1 cellular context compared by ENCODE assay signal in the genomic region with DNA sequence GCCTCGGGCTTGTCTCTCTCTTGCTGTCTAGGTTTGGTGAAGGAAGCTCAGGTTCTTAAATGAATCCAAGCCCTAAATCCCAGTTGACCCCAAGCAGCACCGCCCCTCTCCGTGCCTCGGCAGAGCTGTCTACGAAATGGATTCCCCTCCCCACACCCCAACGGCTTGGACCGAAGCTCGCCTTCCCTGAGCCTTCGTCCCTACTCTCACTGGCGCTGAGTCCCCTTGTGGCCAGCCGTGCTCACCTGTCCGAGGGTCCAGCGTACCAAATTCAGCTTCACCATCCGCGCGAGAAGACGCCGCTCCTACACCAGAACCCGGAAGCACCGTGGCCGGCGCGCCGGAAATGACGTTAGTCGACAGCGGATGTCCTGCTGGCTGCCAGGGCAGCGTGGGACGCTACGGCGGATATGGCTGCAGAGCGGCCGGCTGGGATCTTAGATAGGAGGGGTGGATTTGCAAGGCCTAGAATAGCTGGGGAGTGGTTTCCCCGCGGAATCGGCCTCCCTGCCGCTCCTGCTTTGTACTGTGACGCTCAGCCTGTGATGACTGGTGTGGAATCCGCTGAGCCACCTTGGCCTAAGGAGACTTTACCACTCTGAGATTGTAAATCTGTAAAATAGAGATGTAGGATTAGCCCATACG.
TF ChIP-seq lines count a peak whose summit lies in the region.

A gene (minus strand): TSS at position 325 of the 645 bp plus-strand sequence. CDS start 2,201 bp downstream, outside the sequence.

TF ChIP-seq in K562, 482 proteins besides CTCF, POLR2A, EP300 and RAD21 (continued from another document and continues in another):
- TF ChIP-seq ZNF140 (CRISPR knock-in tag; IDR thresholded peaks at IDR 0.05): no peak
- TF ChIP-seq ZBTB1 (CRISPR knock-in tag; IDR thresholded peaks at IDR 0.05; ENCODE audit: borderline replicate concordance, low read depth): no peak
- TF ChIP-seq GATA2 (CRISPR knock-in tag; IDR thresholded peaks at IDR 0.05): peak; percentile 66
- no peak for TF ChIP-seq POLR2H (tag; IDR thresholded peaks at IDR 0.05; ENCODE audit: low read depth)
- TF ChIP-seq NFRKB (IDR thresholded peaks at IDR 0.05; ENCODE audit: low read depth): 0 out of 2 replicates have a peak, but pooled peaks have one; percentile 41
- no peak for TF ChIP-seq NFIX (CRISPR knock-in tag; IDR thresholded peaks at IDR 0.05; ENCODE audit: low read depth)
- TF ChIP-seq NFATC3 (IDR thresholded peaks at IDR 0.05): no peak
- peak; percentile 77 to 78 for TF ChIP-seq FOXK2 (conservative IDR thresholded peaks at IDR 0.05 in 1 of 2, IDR thresholded peaks at IDR 0.05 in 1 of 2; ENCODE audit: low read depth in 2 of 2)
- no peak for TF ChIP-seq ZNF707 (CRISPR knock-in tag; conservative IDR thresholded peaks at IDR 0.05)
- 0 out of 2 replicates have a peak, but pooled peaks have one; percentile 19 for TF ChIP-seq EGR1 (conservative IDR thresholded peaks at IDR 0.05)
- TF ChIP-seq ZNF551 (CRISPR knock-in tag; IDR thresholded peaks at IDR 0.05): no peak
- TF ChIP-seq ZNF354B (CRISPR knock-in tag; IDR thresholded peaks at IDR 0.05): no peak
- TF ChIP-seq SMAD3 (CRISPR knock-in tag; conservative IDR thresholded peaks at IDR 0.05): no peak
- peak; percentile 64 for TF ChIP-seq MBD2 (IDR thresholded peaks at IDR 0.05; ENCODE audit: borderline replicate concordance, low read depth)
- no peak for TF ChIP-seq ZNF695 (CRISPR knock-in tag; IDR thresholded peaks at IDR 0.05)
- peak in 1 of 2 experiments; percentile 63; a peak in 1 of 4 replicates for TF ChIP-seq TBL1XR1 (IDR thresholded peaks at IDR 0.05; ENCODE audit: low read length in 2 of 2)
- peak; percentile 73 for TF ChIP-seq ZFX (CRISPR knock-in tag; IDR thresholded peaks at IDR 0.05)
- peak; percentile 58 for TF ChIP-seq CBFA2T3 (IDR thresholded peaks at IDR 0.05)
- peak; percentile 53 for TF ChIP-seq JUND (IDR thresholded peaks at IDR 0.05; ENCODE audit: borderline replicate concordance, low read depth, low read length)
- TF ChIP-seq JUND (tag; IDR thresholded peaks at IDR 0.05; ENCODE audit: borderline replicate concordance, low read depth, low read length): no peak; the same call in 2 of the 3 replicates
- TF ChIP-seq, protein P1, sequence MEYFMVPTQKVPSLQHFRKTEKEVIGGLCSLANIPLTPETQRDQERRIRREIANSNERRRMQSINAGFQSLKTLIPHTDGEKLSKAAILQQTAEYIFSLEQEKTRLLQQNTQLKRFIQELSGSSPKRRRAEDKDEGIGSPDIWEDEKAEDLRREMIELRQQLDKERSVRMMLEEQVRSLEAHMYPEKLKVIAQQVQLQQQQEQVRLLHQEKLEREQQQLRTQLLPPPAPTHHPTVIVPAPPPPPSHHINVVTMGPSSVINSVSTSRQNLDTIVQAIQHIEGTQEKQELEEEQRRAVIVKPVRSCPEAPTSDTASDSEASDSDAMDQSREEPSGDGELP (CRISPR knock-in tag; IDR thresholded peaks at IDR 0.05; ENCODE audit: borderline replicate concordance): peak; percentile 93
- 0 out of 2 replicates have a peak, but pooled peaks have one; percentile 11 for TF ChIP-seq FOXM1 (IDR thresholded peaks at IDR 0.05; ENCODE audit: low read depth)
- TF ChIP-seq FOXM1 (CRISPR knock-in tag; IDR thresholded peaks at IDR 0.05; ENCODE audit: low read depth): no peak
- no peak for TF ChIP-seq ZNF79 (CRISPR knock-in tag; IDR thresholded peaks at IDR 0.05; ENCODE audit: low read depth)
- TF ChIP-seq SRSF1 (IDR thresholded peaks at IDR 0.05; ENCODE audit: low read depth, low read length): no peak
- TF ChIP-seq, protein P2, sequence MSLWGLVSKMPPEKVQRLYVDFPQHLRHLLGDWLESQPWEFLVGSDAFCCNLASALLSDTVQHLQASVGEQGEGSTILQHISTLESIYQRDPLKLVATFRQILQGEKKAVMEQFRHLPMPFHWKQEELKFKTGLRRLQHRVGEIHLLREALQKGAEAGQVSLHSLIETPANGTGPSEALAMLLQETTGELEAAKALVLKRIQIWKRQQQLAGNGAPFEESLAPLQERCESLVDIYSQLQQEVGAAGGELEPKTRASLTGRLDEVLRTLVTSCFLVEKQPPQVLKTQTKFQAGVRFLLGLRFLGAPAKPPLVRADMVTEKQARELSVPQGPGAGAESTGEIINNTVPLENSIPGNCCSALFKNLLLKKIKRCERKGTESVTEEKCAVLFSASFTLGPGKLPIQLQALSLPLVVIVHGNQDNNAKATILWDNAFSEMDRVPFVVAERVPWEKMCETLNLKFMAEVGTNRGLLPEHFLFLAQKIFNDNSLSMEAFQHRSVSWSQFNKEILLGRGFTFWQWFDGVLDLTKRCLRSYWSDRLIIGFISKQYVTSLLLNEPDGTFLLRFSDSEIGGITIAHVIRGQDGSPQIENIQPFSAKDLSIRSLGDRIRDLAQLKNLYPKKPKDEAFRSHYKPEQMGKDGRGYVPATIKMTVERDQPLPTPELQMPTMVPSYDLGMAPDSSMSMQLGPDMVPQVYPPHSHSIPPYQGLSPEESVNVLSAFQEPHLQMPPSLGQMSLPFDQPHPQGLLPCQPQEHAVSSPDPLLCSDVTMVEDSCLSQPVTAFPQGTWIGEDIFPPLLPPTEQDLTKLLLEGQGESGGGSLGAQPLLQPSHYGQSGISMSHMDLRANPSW (CRISPR knock-in tag; IDR thresholded peaks at IDR 0.05): no peak
- TF ChIP-seq, protein P3, sequence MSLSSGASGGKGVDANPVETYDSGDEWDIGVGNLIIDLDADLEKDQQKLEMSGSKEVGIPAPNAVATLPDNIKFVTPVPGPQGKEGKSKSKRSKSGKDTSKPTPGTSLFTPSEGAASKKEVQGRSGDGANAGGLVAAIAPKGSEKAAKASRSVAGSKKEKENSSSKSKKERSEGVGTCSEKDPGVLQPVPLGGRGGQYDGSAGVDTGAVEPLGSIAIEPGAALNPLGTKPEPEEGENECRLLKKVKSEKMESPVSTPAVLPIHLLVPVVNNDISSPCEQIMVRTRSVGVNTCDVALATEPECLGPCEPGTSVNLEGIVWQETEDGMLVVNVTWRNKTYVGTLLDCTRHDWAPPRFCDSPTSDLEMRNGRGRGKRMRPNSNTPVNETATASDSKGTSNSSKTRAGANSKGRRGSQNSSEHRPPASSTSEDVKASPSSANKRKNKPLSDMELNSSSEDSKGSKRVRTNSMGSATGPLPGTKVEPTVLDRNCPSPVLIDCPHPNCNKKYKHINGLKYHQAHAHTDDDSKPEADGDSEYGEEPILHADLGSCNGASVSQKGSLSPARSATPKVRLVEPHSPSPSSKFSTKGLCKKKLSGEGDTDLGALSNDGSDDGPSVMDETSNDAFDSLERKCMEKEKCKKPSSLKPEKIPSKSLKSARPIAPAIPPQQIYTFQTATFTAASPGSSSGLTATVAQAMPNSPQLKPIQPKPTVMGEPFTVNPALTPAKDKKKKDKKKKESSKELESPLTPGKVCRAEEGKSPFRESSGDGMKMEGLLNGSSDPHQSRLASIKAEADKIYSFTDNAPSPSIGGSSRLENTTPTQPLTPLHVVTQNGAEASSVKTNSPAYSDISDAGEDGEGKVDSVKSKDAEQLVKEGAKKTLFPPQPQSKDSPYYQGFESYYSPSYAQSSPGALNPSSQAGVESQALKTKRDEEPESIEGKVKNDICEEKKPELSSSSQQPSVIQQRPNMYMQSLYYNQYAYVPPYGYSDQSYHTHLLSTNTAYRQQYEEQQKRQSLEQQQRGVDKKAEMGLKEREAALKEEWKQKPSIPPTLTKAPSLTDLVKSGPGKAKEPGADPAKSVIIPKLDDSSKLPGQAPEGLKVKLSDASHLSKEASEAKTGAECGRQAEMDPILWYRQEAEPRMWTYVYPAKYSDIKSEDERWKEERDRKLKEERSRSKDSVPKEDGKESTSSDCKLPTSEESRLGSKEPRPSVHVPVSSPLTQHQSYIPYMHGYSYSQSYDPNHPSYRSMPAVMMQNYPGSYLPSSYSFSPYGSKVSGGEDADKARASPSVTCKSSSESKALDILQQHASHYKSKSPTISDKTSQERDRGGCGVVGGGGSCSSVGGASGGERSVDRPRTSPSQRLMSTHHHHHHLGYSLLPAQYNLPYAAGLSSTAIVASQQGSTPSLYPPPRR (CRISPR knock-in tag; IDR thresholded peaks at IDR 0.05; ENCODE audit: borderline replicate concordance): no peak
- no peak for TF ChIP-seq NCOA6 (IDR thresholded peaks at IDR 0.05)
- TF ChIP-seq ILK (tag; IDR thresholded peaks at IDR 0.05; ENCODE audit: borderline replicate concordance, low read depth): no peak
- TF ChIP-seq, protein P4, sequence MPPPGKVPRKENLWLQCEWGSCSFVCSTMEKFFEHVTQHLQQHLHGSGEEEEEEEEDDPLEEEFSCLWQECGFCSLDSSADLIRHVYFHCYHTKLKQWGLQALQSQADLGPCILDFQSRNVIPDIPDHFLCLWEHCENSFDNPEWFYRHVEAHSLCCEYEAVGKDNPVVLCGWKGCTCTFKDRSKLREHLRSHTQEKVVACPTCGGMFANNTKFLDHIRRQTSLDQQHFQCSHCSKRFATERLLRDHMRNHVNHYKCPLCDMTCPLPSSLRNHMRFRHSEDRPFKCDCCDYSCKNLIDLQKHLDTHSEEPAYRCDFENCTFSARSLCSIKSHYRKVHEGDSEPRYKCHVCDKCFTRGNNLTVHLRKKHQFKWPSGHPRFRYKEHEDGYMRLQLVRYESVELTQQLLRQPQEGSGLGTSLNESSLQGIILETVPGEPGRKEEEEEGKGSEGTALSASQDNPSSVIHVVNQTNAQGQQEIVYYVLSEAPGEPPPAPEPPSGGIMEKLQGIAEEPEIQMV (tag; conservative IDR thresholded peaks at IDR 0.05; ENCODE audit: low read depth): no peak
- TF ChIP-seq ZNF507 (tag; conservative IDR thresholded peaks at IDR 0.05): no peak
- TF ChIP-seq NFYB (IDR thresholded peaks at IDR 0.05; ENCODE audit: extremely low read depth, insufficient read length): no peak
- TF ChIP-seq, protein P5, sequence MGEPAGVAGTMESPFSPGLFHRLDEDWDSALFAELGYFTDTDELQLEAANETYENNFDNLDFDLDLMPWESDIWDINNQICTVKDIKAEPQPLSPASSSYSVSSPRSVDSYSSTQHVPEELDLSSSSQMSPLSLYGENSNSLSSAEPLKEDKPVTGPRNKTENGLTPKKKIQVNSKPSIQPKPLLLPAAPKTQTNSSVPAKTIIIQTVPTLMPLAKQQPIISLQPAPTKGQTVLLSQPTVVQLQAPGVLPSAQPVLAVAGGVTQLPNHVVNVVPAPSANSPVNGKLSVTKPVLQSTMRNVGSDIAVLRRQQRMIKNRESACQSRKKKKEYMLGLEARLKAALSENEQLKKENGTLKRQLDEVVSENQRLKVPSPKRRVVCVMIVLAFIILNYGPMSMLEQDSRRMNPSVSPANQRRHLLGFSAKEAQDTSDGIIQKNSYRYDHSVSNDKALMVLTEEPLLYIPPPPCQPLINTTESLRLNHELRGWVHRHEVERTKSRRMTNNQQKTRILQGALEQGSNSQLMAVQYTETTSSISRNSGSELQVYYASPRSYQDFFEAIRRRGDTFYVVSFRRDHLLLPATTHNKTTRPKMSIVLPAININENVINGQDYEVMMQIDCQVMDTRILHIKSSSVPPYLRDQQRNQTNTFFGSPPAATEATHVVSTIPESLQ (CRISPR knock-in tag; IDR thresholded peaks at IDR 0.05): 0 out of 2 replicates have a peak, but pooled peaks have one; percentile 51
- TF ChIP-seq, protein P6, sequence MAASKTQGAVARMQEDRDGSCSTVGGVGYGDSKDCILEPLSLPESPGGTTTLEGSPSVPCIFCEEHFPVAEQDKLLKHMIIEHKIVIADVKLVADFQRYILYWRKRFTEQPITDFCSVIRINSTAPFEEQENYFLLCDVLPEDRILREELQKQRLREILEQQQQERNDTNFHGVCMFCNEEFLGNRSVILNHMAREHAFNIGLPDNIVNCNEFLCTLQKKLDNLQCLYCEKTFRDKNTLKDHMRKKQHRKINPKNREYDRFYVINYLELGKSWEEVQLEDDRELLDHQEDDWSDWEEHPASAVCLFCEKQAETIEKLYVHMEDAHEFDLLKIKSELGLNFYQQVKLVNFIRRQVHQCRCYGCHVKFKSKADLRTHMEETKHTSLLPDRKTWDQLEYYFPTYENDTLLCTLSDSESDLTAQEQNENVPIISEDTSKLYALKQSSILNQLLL (CRISPR knock-in tag; IDR thresholded peaks at IDR 0.05; ENCODE audit: borderline replicate concordance): no peak
- TF ChIP-seq, protein P7, sequence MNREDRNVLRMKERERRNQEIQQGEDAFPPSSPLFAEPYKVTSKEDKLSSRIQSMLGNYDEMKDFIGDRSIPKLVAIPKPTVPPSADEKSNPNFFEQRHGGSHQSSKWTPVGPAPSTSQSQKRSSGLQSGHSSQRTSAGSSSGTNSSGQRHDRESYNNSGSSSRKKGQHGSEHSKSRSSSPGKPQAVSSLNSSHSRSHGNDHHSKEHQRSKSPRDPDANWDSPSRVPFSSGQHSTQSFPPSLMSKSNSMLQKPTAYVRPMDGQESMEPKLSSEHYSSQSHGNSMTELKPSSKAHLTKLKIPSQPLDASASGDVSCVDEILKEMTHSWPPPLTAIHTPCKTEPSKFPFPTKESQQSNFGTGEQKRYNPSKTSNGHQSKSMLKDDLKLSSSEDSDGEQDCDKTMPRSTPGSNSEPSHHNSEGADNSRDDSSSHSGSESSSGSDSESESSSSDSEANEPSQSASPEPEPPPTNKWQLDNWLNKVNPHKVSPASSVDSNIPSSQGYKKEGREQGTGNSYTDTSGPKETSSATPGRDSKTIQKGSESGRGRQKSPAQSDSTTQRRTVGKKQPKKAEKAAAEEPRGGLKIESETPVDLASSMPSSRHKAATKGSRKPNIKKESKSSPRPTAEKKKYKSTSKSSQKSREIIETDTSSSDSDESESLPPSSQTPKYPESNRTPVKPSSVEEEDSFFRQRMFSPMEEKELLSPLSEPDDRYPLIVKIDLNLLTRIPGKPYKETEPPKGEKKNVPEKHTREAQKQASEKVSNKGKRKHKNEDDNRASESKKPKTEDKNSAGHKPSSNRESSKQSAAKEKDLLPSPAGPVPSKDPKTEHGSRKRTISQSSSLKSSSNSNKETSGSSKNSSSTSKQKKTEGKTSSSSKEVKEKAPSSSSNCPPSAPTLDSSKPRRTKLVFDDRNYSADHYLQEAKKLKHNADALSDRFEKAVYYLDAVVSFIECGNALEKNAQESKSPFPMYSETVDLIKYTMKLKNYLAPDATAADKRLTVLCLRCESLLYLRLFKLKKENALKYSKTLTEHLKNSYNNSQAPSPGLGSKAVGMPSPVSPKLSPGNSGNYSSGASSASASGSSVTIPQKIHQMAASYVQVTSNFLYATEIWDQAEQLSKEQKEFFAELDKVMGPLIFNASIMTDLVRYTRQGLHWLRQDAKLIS (CRISPR knock-in tag; IDR thresholded peaks at IDR 0.05): no peak
- TF ChIP-seq, protein P8, sequence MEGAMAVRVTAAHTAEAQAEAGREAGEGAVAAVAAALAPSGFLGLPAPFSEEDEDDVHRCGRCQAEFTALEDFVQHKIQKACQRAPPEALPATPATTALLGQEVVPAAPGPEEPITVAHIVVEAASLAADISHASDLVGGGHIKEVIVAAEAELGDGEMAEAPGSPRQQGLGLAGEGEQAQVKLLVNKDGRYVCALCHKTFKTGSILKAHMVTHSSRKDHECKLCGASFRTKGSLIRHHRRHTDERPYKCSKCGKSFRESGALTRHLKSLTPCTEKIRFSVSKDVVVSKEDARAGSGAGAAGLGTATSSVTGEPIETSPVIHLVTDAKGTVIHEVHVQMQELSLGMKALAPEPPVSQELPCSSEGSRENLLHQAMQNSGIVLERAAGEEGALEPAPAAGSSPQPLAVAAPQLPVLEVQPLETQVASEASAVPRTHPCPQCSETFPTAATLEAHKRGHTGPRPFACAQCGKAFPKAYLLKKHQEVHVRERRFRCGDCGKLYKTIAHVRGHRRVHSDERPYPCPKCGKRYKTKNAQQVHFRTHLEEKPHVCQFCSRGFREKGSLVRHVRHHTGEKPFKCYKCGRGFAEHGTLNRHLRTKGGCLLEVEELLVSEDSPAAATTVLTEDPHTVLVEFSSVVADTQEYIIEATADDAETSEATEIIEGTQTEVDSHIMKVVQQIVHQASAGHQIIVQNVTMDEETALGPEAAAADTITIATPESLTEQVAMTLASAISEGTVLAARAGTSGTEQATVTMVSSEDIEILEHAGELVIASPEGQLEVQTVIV (CRISPR knock-in tag; IDR thresholded peaks at IDR 0.05; ENCODE audit: borderline replicate concordance): no peak
- TF ChIP-seq PTTG1 (tag; IDR thresholded peaks at IDR 0.05; ENCODE audit: low read depth): no peak
- TF ChIP-seq POLR2B (IDR thresholded peaks at IDR 0.05; ENCODE audit: low read depth, partially characterized antibody): peak; percentile 55
- TF ChIP-seq ZBTB17 (CRISPR knock-in tag; IDR thresholded peaks at IDR 0.05): no peak
- no peak for TF ChIP-seq HDGF (IDR thresholded peaks at IDR 0.05)
- no peak for TF ChIP-seq HLTF (IDR thresholded peaks at IDR 0.05)
